In the genomic region with DNA sequence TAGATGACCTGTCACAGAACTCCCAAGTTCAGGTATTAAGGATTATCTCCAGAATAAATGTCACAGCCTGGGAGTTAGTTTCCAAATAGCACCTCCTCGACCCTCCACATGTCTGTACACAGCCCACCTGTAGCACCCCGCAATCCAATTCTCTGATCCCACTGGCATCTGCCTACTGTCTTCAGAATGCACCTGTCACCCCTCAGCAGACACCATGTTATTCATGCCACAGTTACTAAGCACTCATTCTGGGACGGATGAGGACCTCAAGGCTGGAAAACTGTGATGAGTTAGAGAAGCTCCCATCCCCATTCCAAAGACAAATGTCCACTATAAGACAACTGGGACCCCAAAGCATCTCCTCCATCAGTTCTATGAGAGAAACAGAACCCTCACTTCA, we compare ENCODE assay signal across 8 cellular contexts.
"Had no signal": no experiment of that assay in that cellular context is flagged by ENCODE, and none has a peak within 500 bp of the region (broad histone marks: within the 10 kb centered on the region; RNA-seq: fewer than 3 reads in every experiment).

No MANE protein-coding gene starts in this region.

- H3K4me3 ChIP-seq: GM23248, HAP-1, K562 had no signal

- H3K9me3 ChIP-seq: HAP-1 had no signal

- H3K4me1 ChIP-seq: HAP-1 had no signal

- H3K27ac ChIP-seq: GM23248 had no signal

- ATAC-seq: HCT116, K562 had no signal

- DNase-seq: GM23248, GOT3, H7, HFFc6, IMR-90 had no signal

- H3K36me3 ChIP-seq: HAP-1 had no signal
